In genomic region chr18:3264362-3264761, GRCh38 we compare ENCODE assay signal across 1 cellular context.
TF ChIP-seq lines count a peak whose summit lies in the region.

No MANE protein-coding gene starts in this region.

TF ChIP-seq in GM23338, 12 proteins besides CTCF, POLR2A, EP300 and RAD21 (continued from another document):
- no peak for TF ChIP-seq ZNF462 (CRISPR knock-in tag; IDR thresholded peaks at IDR 0.05)
- no peak for TF ChIP-seq ZNF114 (CRISPR knock-in tag; IDR thresholded peaks at IDR 0.05)
- TF ChIP-seq EZH2 (IDR thresholded peaks at IDR 0.05; ENCODE audit: low read depth, unreplicated experiment), result no peak
- TF ChIP-seq CREB1 (CRISPR knock-in tag; IDR thresholded peaks at IDR 0.05; ENCODE audit: low read depth), result no peak
